In the genomic region with DNA sequence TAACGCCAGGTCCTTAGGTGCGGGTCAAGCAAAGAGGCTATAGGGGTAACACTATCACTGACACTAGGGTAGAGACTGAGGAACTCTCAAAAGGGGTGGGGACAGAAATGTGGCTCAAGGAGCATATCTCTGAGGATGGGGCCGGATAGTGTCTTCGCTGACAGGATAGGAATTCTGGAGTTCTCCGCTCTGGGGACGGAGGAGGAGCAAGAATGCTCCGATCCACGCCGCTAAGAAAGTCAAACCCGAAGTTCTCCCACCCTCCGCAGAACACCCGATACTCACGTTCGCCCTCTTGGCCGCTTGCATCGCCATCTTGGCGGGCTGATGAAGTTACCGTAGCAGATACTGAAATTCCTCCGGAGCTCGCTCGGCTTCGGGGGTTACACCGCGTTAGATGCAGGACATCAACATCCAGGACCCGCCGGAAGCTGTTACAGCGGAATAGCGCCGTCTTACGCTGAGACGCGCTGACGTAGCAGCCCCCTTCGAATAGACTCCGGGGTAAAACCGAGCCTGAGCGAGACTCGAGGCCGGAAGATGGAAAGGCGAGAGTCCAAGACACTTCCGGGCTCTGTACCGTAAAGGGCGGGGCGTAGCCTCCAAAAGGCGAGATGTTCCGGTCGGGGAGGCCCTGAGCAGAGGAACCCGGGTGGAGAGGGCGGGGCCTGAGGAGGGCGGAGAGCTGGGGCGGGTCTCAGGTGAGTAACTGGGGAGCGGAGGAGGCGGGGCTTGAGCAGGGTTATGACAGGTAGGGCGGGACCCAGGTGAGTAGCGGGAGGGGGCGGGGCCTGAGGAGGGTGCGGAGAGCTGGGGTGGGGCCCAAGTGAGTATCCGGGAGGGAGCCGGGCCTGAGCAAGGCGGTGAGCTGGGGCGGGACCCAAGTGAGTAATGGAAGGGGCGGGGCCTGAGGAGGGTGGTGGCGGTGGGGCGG, we compare ENCODE assay signal across 8 cellular contexts. TPM values are rescaled to one million over a fixed set of nuclear protein-coding genes. Genes with fewer than 3 reads are reported as not detected.
DNase-seq lines count a peak whose midpoint lies in the region; ATAC-seq and TF ChIP-seq lines count a peak whose summit lies in the region.

Gene SF3B6, minus strand, starts transcription at position 412 of the 934 bp plus-strand sequence. Its CDS starts 97 bp downstream, at position 315.

- no peaks in the 10 kb centered on the region for H3K27me3 Mint-ChIP-seq in dendritic cell treated with granulocyte-macrophage colony-stimulating factor and Interleukin-4, amounts not matched to agents 40 ng/mL and 50 ng/mL, for 4 days

- peak within 1 kb of the TSS; percentile 97 for H3K27ac Mint-ChIP-seq in dendritic cell treated with granulocyte-macrophage colony-stimulating factor and Interleukin-4, amounts not matched to agents 40 ng/mL and 50 ng/mL, for 4 days

- intact Hi-C loops in dendritic cell treated with granulocyte-macrophage colony-stimulating factor and Interleukin-4, amounts not matched to agents 40 ng/mL and 50 ng/mL, for 4 days (cut with micrococcal nuclease): loop anchor here (1.0 kb wide), 3 partner anchors 8 to 149 kb away; partner anchors contain the start of genes ATAD2B, TP53I3 and WDCP

- no peak for TF ChIP-seq CTCF in C4-2B (conservative IDR thresholded peaks at IDR 0.05)

- H3K4me3 Mint-ChIP-seq in dendritic cell treated with granulocyte-macrophage colony-stimulating factor and Interleukin-4, amounts not matched to agents 40 ng/mL and 50 ng/mL, for 4 days: peak within 1 kb of the TSS; percentile 98

- DNase-seq in NCI-H774 (lab: John Stamatoyannopoulos, UW): peak; percentile 99
- peak; percentile 100 for DNase-seq in activated CD4-positive, alpha-beta T cell treated with anti-CD3 and anti-CD28 coated beads, Interleukin-2, amount 50 U/mL, for 4 hours
- peak; percentile 99 for DNase-seq in left lobe of liver (ENCODE audit: low spot score)
- DNase-seq in stimulated activated CD4-positive, alpha-beta T cell treated with anti-CD3 and anti-CD28 coated beads, Interleukin-2, amount 100 ng/mL, for 4 hours (ENCODE audit: low read depth): peak; percentile 100

- H3K27ac ChIP-seq in C4-2B: peak within 1 kb of the TSS; percentile 70

- no peaks in the 10 kb centered on the region for H3K9me3 Mint-ChIP-seq in dendritic cell treated with granulocyte-macrophage colony-stimulating factor and Interleukin-4, amounts not matched to agents 40 ng/mL and 50 ng/mL, for 4 days

- peaks cover 80% of the 10 kb centered on the region for H3K36me3 Mint-ChIP-seq in dendritic cell treated with granulocyte-macrophage colony-stimulating factor and Interleukin-4, amounts not matched to agents 40 ng/mL and 50 ng/mL, for 4 days (ENCODE audit: low read depth)

- H3K4me1 Mint-ChIP-seq in dendritic cell treated with granulocyte-macrophage colony-stimulating factor and Interleukin-4, amounts not matched to agents 40 ng/mL and 50 ng/mL, for 4 days (ENCODE audit: low read depth): peaks cover 27% of the 10 kb centered on the region

- peak; percentile 96 for ATAC-seq in GM19395 (IDR thresholded peaks at IDR 0.05; ENCODE audit: unreplicated experiment)
- ATAC-seq in HG03565 (IDR thresholded peaks at IDR 0.05; ENCODE audit: unreplicated experiment): peak; percentile 95
- ATAC-seq in left lobe of liver: peak; percentile 94

RNA-seq across cellular contexts. Expression of gene SF3B6, which starts in this region (rescaled TPM):
- total RNA-seq in left lobe of liver: 28.1 TPM

Comparison
In these comparisons a context has a peak if more than half of its experiments do, and no peak if none do; other contexts are left out.
1. Peak in every context shown above with its lines: DNase-seq, ATAC-seq and H3K27ac ChIP-seq.